Comparison of ENCODE assay signal across 14 cellular contexts in genomic region chr2:196238836-196239380, GRCh38.
DNase-seq lines count a peak whose midpoint lies in the region; ATAC-seq and TF ChIP-seq lines count a peak whose summit lies in the region.
"Had no signal": no experiment of that assay in that cellular context is flagged by ENCODE, and none has a peak within 500 bp of the region (broad histone marks: within the 10 kb centered on the region; RNA-seq: fewer than 3 reads in every experiment).

No MANE protein-coding gene starts in this region.

- H3K4me3 ChIP-seq in OCI-LY7 (ENCODE audit: low read depth, low read length, poor library complexity, severe bottlenecking) (no peak overlapping the region), smooth muscle cell (no peak overlapping the region)
- H3K4me3 ChIP-seq: SJSA1 had no signal

- WGBS in smooth muscle cell (ENCODE audit: low lambda C conversion rate) = 59% methylated on average over 2 of the region's 2 CpGs

- no peaks in the 10 kb centered on the region for H3K27me3 Mint-ChIP-seq in activated T-cell treated with anti-CD3 and anti-CD28 coated beads, Interleukin-2, amount 50 U/mL, for 24 hours
- H3K27me3 Mint-ChIP-seq in effector memory CD8-positive, alpha-beta T cell = no peaks in the 10 kb centered on the region
- no peaks in the 10 kb centered on the region; the same call in 1 of the 2 replicates for H3K27me3 Mint-ChIP-seq in WTC11 (ENCODE audit: low read depth)

- H3K79me2 ChIP-seq in OCI-LY7 (ENCODE audit: insufficient read depth, low read depth, low read length) (no peaks in the 10 kb centered on the region), smooth muscle cell (ENCODE audit: low read depth) (no peaks in the 10 kb centered on the region)

- ATAC-seq in effector memory CD8-positive, alpha-beta T cell (replicated peaks) = no peak
- ATAC-seq in WTC11 = no peak

- peak overlapping the region; percentile 74 for H3K4me2 ChIP-seq in OCI-LY7 (ENCODE audit: low read length)
- peak overlapping the region; percentile 52 for H3K4me2 ChIP-seq in smooth muscle cell

- H3K4me3 Mint-ChIP-seq in activated T-cell treated with anti-CD3 and anti-CD28 coated beads, Interleukin-2, amount 50 U/mL, for 24 hours = peak overlapping the region; percentile 49
- peak overlapping the region; percentile 59 to 77 for H3K4me3 Mint-ChIP-seq in effector memory CD8-positive, alpha-beta T cell
- no peak overlapping the region for H3K4me3 Mint-ChIP-seq in WTC11

- no TSS peak for BruUV-seq in OCI-LY7 (replicated peaks; lab: Mats Ljungman, UMichigan)

- H3K27ac ChIP-seq in OCI-LY7 (ENCODE audit: low read depth, low read length, poor library complexity, severe bottlenecking) = peak overlapping the region; percentile 93
- peak overlapping the region; percentile 99 for H3K27ac ChIP-seq in smooth muscle cell (ENCODE audit: low read depth)

- H3K9ac ChIP-seq in smooth muscle cell (ENCODE audit: low read depth) = peak overlapping the region; percentile 91

- H4K20me1 ChIP-seq in OCI-LY7 (ENCODE audit: insufficient read depth, low read length) (no peaks in the 10 kb centered on the region), smooth muscle cell (ENCODE audit: low read depth) (no peaks in the 10 kb centered on the region)

- peaks cover 2% of the 10 kb centered on the region for H3K9me3 Mint-ChIP-seq in activated T-cell treated with anti-CD3 and anti-CD28 coated beads, Interleukin-2, amount 50 U/mL, for 24 hours
- H3K9me3 Mint-ChIP-seq in effector memory CD8-positive, alpha-beta T cell = peaks cover 0 to 5% of the 10 kb centered on the region in 2 donors
- H3K9me3 Mint-ChIP-seq in WTC11 = peaks cover 6% of the 10 kb centered on the region; the same call in 1 of the 2 replicates

- no peaks in the 10 kb centered on the region for H3K27me3 ChIP-seq in smooth muscle cell (ENCODE audit: low read depth)
- H3K27me3 ChIP-seq: SJSA1 had no signal

- H3K27ac Mint-ChIP-seq in activated T-cell treated with anti-CD3 and anti-CD28 coated beads, Interleukin-2, amount 50 U/mL, for 24 hours = peak overlapping the region; percentile 99
- H3K27ac Mint-ChIP-seq in effector memory CD8-positive, alpha-beta T cell = peak overlapping the region; percentile 89 to 95
- no peak overlapping the region for H3K27ac Mint-ChIP-seq in WTC11

- H3K36me3 ChIP-seq in OCI-LY7 (ENCODE audit: insufficient read depth, low read length) = no peaks in the 10 kb centered on the region; the same call in 1 of the 2 replicates
- H3K36me3 ChIP-seq in smooth muscle cell (ENCODE audit: low read depth) = no peaks in the 10 kb centered on the region

- H2AFZ ChIP-seq in OCI-LY7 (ENCODE audit: low read length) (peak overlapping the region; percentile 10; the same call in 1 of the 2 replicates), smooth muscle cell (ENCODE audit: low read depth) (no peak overlapping the region)

- H3K9me3 ChIP-seq in OCI-LY7 (ENCODE audit: low read length) = no peaks in the 10 kb centered on the region; the same call in 1 of the 2 replicates
- H3K9me3 ChIP-seq in smooth muscle cell (replicated peaks; ENCODE audit: low read depth) = no peaks in the 10 kb centered on the region
- H3K9me3 ChIP-seq: SJSA1 had no signal

- H3K36me3 Mint-ChIP-seq in activated T-cell treated with anti-CD3 and anti-CD28 coated beads, Interleukin-2, amount 50 U/mL, for 24 hours (ENCODE audit: low read depth) = peaks cover 2% of the 10 kb centered on the region
- peaks cover 7% of the 10 kb centered on the region for H3K36me3 Mint-ChIP-seq in effector memory CD8-positive, alpha-beta T cell (ENCODE audit: insufficient read depth)
- H3K36me3 Mint-ChIP-seq in WTC11 = no peaks in the 10 kb centered on the region

- POLR2A ChIA-PET in OCI-LY7 (lab: Charles Lee) (interaction anchor here (0.5 to 14.5 kb wide), 25 partner anchors 9 to 1051 kb away, joined by 3 to 139 read pairs (median 4); partner anchors contain the start of gene STK17B), WTC11 (lab: Charles Lee) (no interaction called here)

- peaks cover 88% of the 10 kb centered on the region for H3K4me1 Mint-ChIP-seq in activated T-cell treated with anti-CD3 and anti-CD28 coated beads, Interleukin-2, amount 50 U/mL, for 24 hours (ENCODE audit: low read depth)
- H3K4me1 Mint-ChIP-seq in effector memory CD8-positive, alpha-beta T cell (ENCODE audit: low read depth in 2 of 2) = peaks cover 62 to 63% of the 10 kb centered on the region in 2 donors
- H3K4me1 Mint-ChIP-seq in WTC11 = peaks cover 3% of the 10 kb centered on the region

- no peak for DNase-seq in activated T-cell treated with anti-CD3 and anti-CD28 coated beads, Interleukin-2, amount 50 U/mL, for 24 hours
- DNase-seq in activated T-cell treated with anti-CD3 and anti-CD28 coated beads, Interleukin-2, amount 50 U/mL, for 1 hour = no peak
- no peak for DNase-seq in OCI-LY7 (ENCODE audit: low spot score)
- DNase-seq in effector memory CD8-positive, alpha-beta T cell = no peak
- no peak for DNase-seq in smooth muscle cell (lab: John Stamatoyannopoulos, UW; ENCODE audit: unreplicated experiment)
- DNase-seq in SK-N-DZ (ENCODE audit: low spot score) = no peak
- no peak for DNase-seq in WTC11 (ENCODE audit: low spot score)
- DNase-seq in NCI-H774 (lab: John Stamatoyannopoulos, UW) = no peak
- DNase-seq: activated CD4-positive, alpha-beta T cell treated with anti-CD3 and anti-CD28 coated beads, Interleukin-2, amount 50 U/mL, for 48 hours; kidney; NCI-H1092 treated with DMSO at 0.1 percent for 48 hours; NCI-H526; stimulated activated CD4-positive, alpha-beta T cell treated with anti-CD3 and anti-CD28 coated beads, Interleukin-2, amount 100 ng/mL, for 24 hours had no signal

- TF ChIP-seq CTCF in OCI-LY7 (conservative IDR thresholded peaks at IDR 0.05; ENCODE audit: low read length) (no peak), smooth muscle cell (IDR thresholded peaks at IDR 0.05; ENCODE audit: borderline replicate concordance, insufficient read depth, poor library complexity, severe bottlenecking) (no peak), WTC11 (IDR thresholded peaks at IDR 0.05) (no peak)

- intact Hi-C loops in OCI-LY7 (cut with micrococcal nuclease; ENCODE audit: unreplicated experiment) = no loop called here

- peaks cover 67% of the 10 kb centered on the region for H3K4me1 ChIP-seq in OCI-LY7 (ENCODE audit: insufficient read depth, low read length, poor library complexity, severe bottlenecking)
- peaks cover 6% of the 10 kb centered on the region for H3K4me1 ChIP-seq in smooth muscle cell (ENCODE audit: low read depth)

- H3K9me2 ChIP-seq in OCI-LY7 (ENCODE audit: insufficient read depth, low read length) = no peaks in the 10 kb centered on the region

- CTCF ChIA-PET in OCI-LY7 (lab: Charles Lee; ENCODE audit: unreplicated experiment) = interaction anchor here (0.6 to 1.6 kb wide), 4 partner anchors 9 to 37 kb away, joined by 3 to 5 read pairs (median 4); no protein-coding TSS in a partner anchor
- CTCF ChIA-PET in WTC11 (lab: Charles Lee) = no interaction called here

- peaks cover 14% of the 10 kb centered on the region for H3F3A ChIP-seq in smooth muscle cell (ENCODE audit: low read depth)

TF ChIP-seq in WTC11, 78 proteins besides CTCF, POLR2A, EP300 and RAD21:
- TF ChIP-seq NFE2L1 (CRISPR knock-in tag; IDR thresholded peaks at IDR 0.05) (no peak), TCF7 (CRISPR knock-in tag; IDR thresholded peaks at IDR 0.05; ENCODE audit: low read depth) (no peak), MYBL2 (CRISPR knock-in tag; IDR thresholded peaks at IDR 0.05) (no peak), ZNF423 (CRISPR knock-in tag; IDR thresholded peaks at IDR 0.05) (no peak)
